1 cellular context compared by ENCODE assay signal in the genomic region with DNA sequence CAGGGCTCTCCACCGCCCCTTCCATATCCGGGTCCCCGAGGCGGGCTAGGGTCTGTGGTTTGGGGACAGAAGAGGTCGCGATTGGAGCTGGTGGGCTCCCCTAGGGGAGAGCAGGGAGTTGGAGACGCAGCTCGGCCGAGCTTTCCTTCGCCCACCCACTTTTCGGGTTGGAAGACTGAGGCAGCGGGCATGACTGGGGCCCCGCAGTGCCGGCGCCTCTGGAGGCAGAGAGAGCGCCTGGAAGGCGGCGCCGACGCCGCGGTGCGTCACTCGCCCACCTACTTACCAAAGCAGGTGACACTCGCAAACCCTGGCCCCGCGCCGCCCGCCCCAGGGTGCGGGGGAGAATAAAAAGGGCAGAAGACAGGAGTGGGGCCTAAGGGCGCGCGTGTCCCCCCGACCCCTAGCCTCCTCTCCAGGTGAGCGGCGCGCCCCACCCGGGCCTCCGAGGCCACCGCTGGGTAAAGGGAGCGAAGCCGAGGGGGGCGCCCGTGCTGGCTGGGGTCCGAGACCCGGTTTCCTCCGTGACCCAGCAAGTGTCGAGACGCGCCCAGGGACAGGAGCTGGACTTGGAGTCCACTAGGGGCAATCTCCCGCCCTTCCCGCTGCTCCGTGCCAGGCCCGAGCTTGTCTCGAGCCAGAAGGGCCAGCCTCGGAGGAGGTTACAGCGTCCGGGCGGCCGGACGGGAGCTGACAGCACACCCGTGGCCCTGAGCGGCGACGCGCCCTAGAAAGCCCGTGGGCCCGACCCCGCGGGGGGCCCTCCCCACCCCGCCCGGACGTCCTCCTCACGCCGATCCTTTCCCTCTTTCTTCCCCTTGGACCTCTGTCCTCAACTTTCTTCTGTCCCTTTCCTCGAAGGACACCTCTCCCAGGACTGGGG.
TF ChIP-seq lines count a peak whose summit lies in the region.

No MANE protein-coding gene starts in this region.

TF ChIP-seq in IMR-90, 13 proteins besides CTCF, POLR2A, EP300 and RAD21:
- TF ChIP-seq, protein P1, sequence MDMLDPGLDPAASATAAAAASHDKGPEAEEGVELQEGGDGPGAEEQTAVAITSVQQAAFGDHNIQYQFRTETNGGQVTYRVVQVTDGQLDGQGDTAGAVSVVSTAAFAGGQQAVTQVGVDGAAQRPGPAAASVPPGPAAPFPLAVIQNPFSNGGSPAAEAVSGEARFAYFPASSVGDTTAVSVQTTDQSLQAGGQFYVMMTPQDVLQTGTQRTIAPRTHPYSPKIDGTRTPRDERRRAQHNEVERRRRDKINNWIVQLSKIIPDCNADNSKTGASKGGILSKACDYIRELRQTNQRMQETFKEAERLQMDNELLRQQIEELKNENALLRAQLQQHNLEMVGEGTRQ (IDR thresholded peaks at IDR 0.05; ENCODE audit: low read depth, low read length), result no peak
- peak; percentile 71 for TF ChIP-seq RCOR1 (IDR thresholded peaks at IDR 0.05; ENCODE audit: insufficient replicate concordance, low read length)
TF ChIP-seq in IMR-90: peak in this region for 1.
